ENCODE assay signal across 1 cellular context in genomic region chr5:139700711-139701693, GRCh38.
A peak's percentile ranks its signal among the peaks of the same experiment; 100 is the strongest.
TF ChIP-seq lines count a peak whose summit lies in the region.

No MANE protein-coding gene starts in this region.

TF ChIP-seq in HepG2, 621 proteins besides CTCF, POLR2A, EP300 and RAD21 (continued from another document and continues in another):
- TF ChIP-seq ZSCAN5A (CRISPR knock-in tag; IDR thresholded peaks at IDR 0.05; ENCODE audit: borderline replicate concordance) (no peak), NCOA1 (CRISPR knock-in tag; IDR thresholded peaks at IDR 0.05) (no peak), HIVEP1 (CRISPR knock-in tag; IDR thresholded peaks at IDR 0.05) (no peak), ZNF740 (CRISPR knock-in tag; IDR thresholded peaks at IDR 0.05) (peak; percentile 98), ZC3H13 (CRISPR knock-in tag; IDR thresholded peaks at IDR 0.05) (no peak), ZNF570 (CRISPR knock-in tag; IDR thresholded peaks at IDR 0.05; ENCODE audit: borderline replicate concordance) (no peak), ZNF230 (CRISPR knock-in tag; IDR thresholded peaks at IDR 0.05) (peak; percentile 64; the same call in 1 of the 2 replicates), ISX (CRISPR knock-in tag; conservative IDR thresholded peaks at IDR 0.05) (no peak), HMGXB3 (CRISPR knock-in tag; IDR thresholded peaks at IDR 0.05; ENCODE audit: borderline replicate concordance) (no peak), ZNF513 (CRISPR knock-in tag; conservative IDR thresholded peaks at IDR 0.05) (no peak), ATAD3A (CRISPR knock-in tag; IDR thresholded peaks at IDR 0.05) (no peak), KDM4B (CRISPR knock-in tag; IDR thresholded peaks at IDR 0.05) (no peak), SMAD1 (CRISPR knock-in tag; IDR thresholded peaks at IDR 0.05; ENCODE audit: borderline replicate concordance, low read depth) (0 out of 2 replicates have a peak, but pooled peaks have one; percentile 38), NCOA5 (CRISPR knock-in tag; IDR thresholded peaks at IDR 0.05) (no peak), DRAP1 (CRISPR knock-in tag; IDR thresholded peaks at IDR 0.05) (peak; percentile 39; the same call in 1 of the 2 replicates), ETS1 (CRISPR knock-in tag; IDR thresholded peaks at IDR 0.05) (no peak; the same call in 1 of the 2 replicates), RBAK (CRISPR knock-in tag; IDR thresholded peaks at IDR 0.05) (0 out of 2 replicates have a peak, but pooled peaks have one; percentile 11), ZIK1 (CRISPR knock-in tag; IDR thresholded peaks at IDR 0.05; ENCODE audit: borderline replicate concordance, low read depth) (no peak), ERF (CRISPR knock-in tag; IDR thresholded peaks at IDR 0.05) (peak; percentile 73; the same call in 1 of the 2 replicates), ATF1 (CRISPR knock-in tag; IDR thresholded peaks at IDR 0.05) (no peak), HNF1A (IDR thresholded peaks at IDR 0.05; ENCODE audit: low read depth) (no peak; the same call in 1 of the 2 replicates), HNF1A (CRISPR knock-in tag; IDR thresholded peaks at IDR 0.05; ENCODE audit: borderline replicate concordance) (peak; percentile 57; the same call in 1 of the 2 replicates), ZHX1 (CRISPR knock-in tag; IDR thresholded peaks at IDR 0.05; ENCODE audit: low read depth) (peak; percentile 57; the same call in 1 of the 2 replicates), YY1 (IDR thresholded peaks at IDR 0.05; ENCODE audit: insufficient read depth, insufficient replicate concordance, low read depth, low read length) (peak; percentile 36), ZNF205 (CRISPR knock-in tag; IDR thresholded peaks at IDR 0.05) (peak; percentile 62), ESRRA (CRISPR knock-in tag; IDR thresholded peaks at IDR 0.05; ENCODE audit: low read depth) (peak; percentile 42), ZNF737 (CRISPR knock-in tag; IDR thresholded peaks at IDR 0.05; ENCODE audit: borderline replicate concordance) (no peak), TP53 (CRISPR knock-in tag; conservative IDR thresholded peaks at IDR 0.05) (no peak), SOX13 (IDR thresholded peaks at IDR 0.05) (no peak), SOX13 (CRISPR knock-in tag; conservative IDR thresholded peaks at IDR 0.05 in 1 of 2, IDR thresholded peaks at IDR 0.05 in 1 of 2) (peak in 1 of 2 experiments; percentile 41; a peak in 2 of 4 replicates), MXI1 (IDR thresholded peaks at IDR 0.05; ENCODE audit: borderline replicate concordance, low read depth, low read length) (no peak), ZNF20 (CRISPR knock-in tag; IDR thresholded peaks at IDR 0.05) (no peak), PHF8 (CRISPR knock-in tag; IDR thresholded peaks at IDR 0.05) (peak; percentile 27), HNF1B (CRISPR knock-in tag; IDR thresholded peaks at IDR 0.05) (peak; percentile 89), ATM (IDR thresholded peaks at IDR 0.05; ENCODE audit: borderline replicate concordance) (no peak), ZKSCAN8 (CRISPR knock-in tag; IDR thresholded peaks at IDR 0.05; ENCODE audit: borderline replicate concordance) (no peak), PCBP2 (optimal IDR thresholded peaks at IDR 0.05; ENCODE audit: low read depth, low read length, poor library complexity, severe bottlenecking) (no peak), ZNF253 (CRISPR knock-in tag; IDR thresholded peaks at IDR 0.05; ENCODE audit: borderline replicate concordance) (no peak), ATF5 (CRISPR knock-in tag; IDR thresholded peaks at IDR 0.05; ENCODE audit: low read depth) (no peak), RBM39 (IDR thresholded peaks at IDR 0.05; ENCODE audit: low read depth, low read length, poor library complexity, severe bottlenecking) (no peak), PTBP1 (IDR thresholded peaks at IDR 0.05; ENCODE audit: low read depth, low read length, poor library complexity, severe bottlenecking) (no peak), DNMT3B (CRISPR knock-in tag; conservative IDR thresholded peaks at IDR 0.05) (no peak)
